8 cellular contexts compared by ENCODE assay signal in the genomic region with DNA sequence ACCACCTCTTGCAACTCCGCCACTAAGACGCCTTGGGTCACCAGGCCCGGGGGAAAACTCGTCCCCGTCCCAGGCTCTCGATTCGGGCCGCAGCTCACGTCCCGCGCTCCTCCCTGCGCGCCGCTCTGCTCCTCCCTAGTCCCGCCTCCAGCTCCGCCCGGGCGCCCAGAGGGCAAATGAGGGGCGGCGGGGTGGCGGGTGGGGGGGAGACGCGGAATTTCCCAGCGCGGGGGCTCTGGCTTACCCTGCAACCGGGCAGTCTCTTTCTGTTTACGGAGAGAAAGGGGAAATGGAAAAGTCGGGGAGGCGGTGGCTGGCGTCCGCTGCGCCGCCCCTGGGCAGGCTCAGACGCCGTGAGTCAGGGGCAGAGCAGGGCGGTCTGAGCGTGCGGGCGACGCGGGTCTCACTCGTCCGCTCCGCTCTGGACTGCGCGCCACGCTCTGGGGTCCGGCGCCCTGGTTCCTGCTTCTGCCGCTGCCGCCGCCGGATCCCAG. TPM values are rescaled to one million over a fixed set of nuclear protein-coding genes. Genes with fewer than 3 reads are reported as not detected.
DNase-seq lines count a peak whose midpoint lies in the region; ATAC-seq and TF ChIP-seq lines count a peak whose summit lies in the region.

A gene (plus strand): TSS at position 406 of the 494 bp plus-strand sequence. CDS start 4,755 bp downstream, outside the sequence.

- TF ChIP-seq POLR2A in suprapubic skin (IDR thresholded peaks at IDR 0.05), result peak; percentile 74 to 77

- no peak for TF ChIP-seq CTCF in suprapubic skin (IDR thresholded peaks at IDR 0.05)

- H3K9me3 ChIP-seq in HUES64 (ENCODE audit: insufficient read depth, low read depth, low read length) (no peaks in the 10 kb centered on the region), SK-N-MC (ENCODE audit: low read depth, low read length) (no peaks in the 10 kb centered on the region), suprapubic skin (no peaks in the 10 kb centered on the region)

- H3K27me3 ChIP-seq in HUES64 (ENCODE audit: insufficient read depth, low read length) (peaks cover 13% of the 10 kb centered on the region), suprapubic skin (no peaks in the 10 kb centered on the region)

- H3K4me3 ChIP-seq in HUES64 (ENCODE audit: low read length) (peak within 1 kb of the TSS; percentile 85), SK-N-MC (peak within 1 kb of the TSS; percentile 82), suprapubic skin (peak within 1 kb of the TSS; percentile 91)

- CTCF ChIA-PET in activated naive CD4-positive, alpha-beta T cell treated with anti-CD3 and anti-CD28 coated beads, Interleukin-2, amount 10 ng/mL, durations not matched to agents 7 days and 5 days (lab: Charles Lee), result interaction anchor here (1.0 kb wide), 1 partner anchor 74 kb away, joined by 3 read pairs; no protein-coding TSS in a partner anchor

- H3K27ac ChIP-seq in HUES64 (ENCODE audit: low read depth, low read length) (peak within 1 kb of the TSS; percentile 91), SK-N-MC (no peak within 1 kb of the TSS), suprapubic skin (peak within 1 kb of the TSS; percentile 100)

- peaks cover 22% of the 10 kb centered on the region for H3K36me3 Mint-ChIP-seq in activated naive CD4-positive, alpha-beta T cell treated with anti-CD3 and anti-CD28 coated beads, Interleukin-2, amount 10 ng/mL, durations not matched to agents 7 days and 5 days

- peaks cover under 1% of the 10 kb centered on the region; the same call in 1 of the 2 replicates for H3K36me3 ChIP-seq in HUES64 (ENCODE audit: insufficient read depth, low read length)
- no peaks in the 10 kb centered on the region for H3K36me3 ChIP-seq in SK-N-MC (ENCODE audit: insufficient read depth, low read length)
- peaks cover under 1% of the 10 kb centered on the region for H3K36me3 ChIP-seq in suprapubic skin

- peaks cover 5% of the 10 kb centered on the region for H3K27me3 Mint-ChIP-seq in activated naive CD4-positive, alpha-beta T cell treated with anti-CD3 and anti-CD28 coated beads, Interleukin-2, amount 10 ng/mL, durations not matched to agents 7 days and 5 days

- no peaks in the 10 kb centered on the region for H3K9me3 Mint-ChIP-seq in activated naive CD4-positive, alpha-beta T cell treated with anti-CD3 and anti-CD28 coated beads, Interleukin-2, amount 10 ng/mL, durations not matched to agents 7 days and 5 days

- H3K4me1 Mint-ChIP-seq in activated naive CD4-positive, alpha-beta T cell treated with anti-CD3 and anti-CD28 coated beads, Interleukin-2, amount 10 ng/mL, durations not matched to agents 7 days and 5 days, result peaks cover 66% of the 10 kb centered on the region

- H3K4me3 Mint-ChIP-seq in activated naive CD4-positive, alpha-beta T cell treated with anti-CD3 and anti-CD28 coated beads, Interleukin-2, amount 10 ng/mL, durations not matched to agents 7 days and 5 days, result peak within 1 kb of the TSS; percentile 92

- ATAC-seq in GM21447 (IDR thresholded peaks at IDR 0.05; ENCODE audit: unreplicated experiment), result peak; percentile 61

- no peak for TF ChIP-seq EP300 in suprapubic skin (IDR thresholded peaks at IDR 0.05)

- peak within 1 kb of the TSS; percentile 90 for H3K27ac Mint-ChIP-seq in activated naive CD4-positive, alpha-beta T cell treated with anti-CD3 and anti-CD28 coated beads, Interleukin-2, amount 10 ng/mL, durations not matched to agents 7 days and 5 days

- peak; percentile 29 for DNase-seq in DMS79 treated with DMSO at 0.1 percent for 48 hours (lab: John Stamatoyannopoulos, UW)
- no peak for DNase-seq in SK-N-MC (ENCODE audit: low read depth, low spot score)
- peak; percentile 87 for DNase-seq in activated naive CD4-positive, alpha-beta T cell treated with anti-CD3 and anti-CD28 coated beads, Interleukin-2, amount 10 ng/mL, durations not matched to agents 7 days and 5 days
- peak; percentile 90 for DNase-seq in germinal center (ENCODE audit: low spot score)
- DNase-seq in occipital lobe (lab: John Stamatoyannopoulos, UW), result peak; percentile 79
- DNase-seq in suprapubic skin (ENCODE audit: low spot score in 2 of 2), result peak; percentile 95

- H3K4me1 ChIP-seq in HUES64 (ENCODE audit: insufficient read depth, low read length), result peaks cover 32% of the 10 kb centered on the region
- H3K4me1 ChIP-seq in suprapubic skin, result peaks cover 66% of the 10 kb centered on the region

- under 1% methylated on average over 53 of the region's 53 CpGs for WGBS in HUES64
- 0% methylated on average over 19 of the region's 53 CpGs for WGBS in suprapubic skin

- peak within 1 kb of the TSS; percentile 88 for H3K9ac ChIP-seq in HUES64 (ENCODE audit: low read depth, low read length)
- peak within 1 kb of the TSS; percentile 74 for H3K9ac ChIP-seq in SK-N-MC (ENCODE audit: insufficient read length)

RNA-seq across cellular contexts. Expression of the gene that starts here (rescaled TPM):
- polyA plus RNA-seq in HUES64 (2013, experiment 1 of 2), result 3.5 TPM
- polyA plus RNA-seq in HUES64 (2013, experiment 2 of 2), result 4.2 TPM
- total RNA-seq in occipital lobe (8.0 TPM), suprapubic skin (10 to 100 TPM; 21.9 to 56.4 (median 54.2) TPM)
